Comparison of ENCODE assay signal across 13 cellular contexts in the genomic region with DNA sequence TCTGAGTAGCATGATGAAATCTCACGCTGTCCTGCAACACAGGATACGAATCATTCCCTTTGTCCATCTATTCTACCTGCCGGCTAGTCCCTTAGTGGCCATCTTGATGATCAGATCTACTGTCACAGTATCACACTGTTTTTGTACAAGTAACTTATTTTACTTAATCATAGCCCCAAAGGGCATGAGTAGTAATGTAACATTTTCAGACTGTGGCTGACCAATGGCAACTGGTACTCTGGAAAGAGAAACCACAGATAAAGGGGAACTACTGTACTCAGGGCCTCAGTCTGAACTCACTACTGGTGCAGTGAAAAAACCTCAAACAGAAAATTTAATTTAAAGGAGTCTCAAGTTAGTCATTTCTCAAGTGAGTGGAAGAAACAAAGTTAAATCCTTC.
DNase-seq lines count a peak whose midpoint lies in the region; ATAC-seq and TF ChIP-seq lines count a peak whose summit lies in the region.
"Had no signal": no experiment of that assay in that cellular context is flagged by ENCODE, and none has a peak within 500 bp of the region (broad histone marks: within the 10 kb centered on the region; RNA-seq: fewer than 3 reads in every experiment).

No MANE protein-coding gene starts in this region.

- peaks cover 20% of the 10 kb centered on the region for H3K27me3 Mint-ChIP-seq in activated T-cell treated with anti-CD3 and anti-CD28 coated beads, Interleukin-2, amount 50 U/mL, for 24 hours
- H3K27me3 Mint-ChIP-seq in activated CD8-positive, alpha-beta T cell treated with anti-CD3 and anti-CD28 coated beads, Interleukin-2, amount 10 ng/mL, durations not matched to agents 7 days and 5 days (ENCODE audit: low read depth): peaks cover 2% of the 10 kb centered on the region

- H3K36me3 ChIP-seq in left lung: no peaks in the 10 kb centered on the region
- H3K36me3 ChIP-seq: ovary had no signal

- no peak overlapping the region for H3K4me3 Mint-ChIP-seq in activated T-cell treated with anti-CD3 and anti-CD28 coated beads, Interleukin-2, amount 50 U/mL, for 24 hours
- no peak overlapping the region for H3K4me3 Mint-ChIP-seq in activated CD8-positive, alpha-beta T cell treated with anti-CD3 and anti-CD28 coated beads, Interleukin-2, amount 10 ng/mL, durations not matched to agents 7 days and 5 days
- H3K4me3 Mint-ChIP-seq: central memory CD8-positive, alpha-beta T cell had no signal

- intact Hi-C loops in left lung (cut with DNase I): no loop called here

- H3K27ac ChIP-seq in left lung: no peak overlapping the region
- H3K27ac ChIP-seq: C4-2B, ovary had no signal

- POLR2A ChIA-PET in activated CD8-positive, alpha-beta T cell treated with anti-CD3 and anti-CD28 coated beads, Interleukin-2, amount 10 ng/mL, durations not matched to agents 7 days and 5 days (lab: Charles Lee): no interaction called here

- no peaks in the 10 kb centered on the region for H3K4me1 ChIP-seq in left lung

- no peak for TF ChIP-seq CTCF in GM13976 (IDR thresholded peaks at IDR 0.05; ENCODE audit: borderline replicate concordance, control extremely low read depth, extremely low read depth, insufficient read depth, missing control alignments)
- no peak for TF ChIP-seq CTCF in left lung (IDR thresholded peaks at IDR 0.05)

- no peaks in the 10 kb centered on the region for H3K9me3 ChIP-seq in left lung
- H3K9me3 ChIP-seq: ovary had no signal

- no peaks in the 10 kb centered on the region for H3K4me1 Mint-ChIP-seq in activated T-cell treated with anti-CD3 and anti-CD28 coated beads, Interleukin-2, amount 50 U/mL, for 24 hours (ENCODE audit: low read depth)
- no peaks in the 10 kb centered on the region for H3K4me1 Mint-ChIP-seq in activated CD8-positive, alpha-beta T cell treated with anti-CD3 and anti-CD28 coated beads, Interleukin-2, amount 10 ng/mL, durations not matched to agents 7 days and 5 days (ENCODE audit: low read depth)
- H3K4me1 Mint-ChIP-seq: central memory CD8-positive, alpha-beta T cell had no signal

- H3K36me3 Mint-ChIP-seq in activated T-cell treated with anti-CD3 and anti-CD28 coated beads, Interleukin-2, amount 50 U/mL, for 24 hours (ENCODE audit: low read depth): no peaks in the 10 kb centered on the region
- no peaks in the 10 kb centered on the region for H3K36me3 Mint-ChIP-seq in activated CD8-positive, alpha-beta T cell treated with anti-CD3 and anti-CD28 coated beads, Interleukin-2, amount 10 ng/mL, durations not matched to agents 7 days and 5 days (ENCODE audit: low read depth)

- CTCF ChIA-PET in activated CD8-positive, alpha-beta T cell treated with anti-CD3 and anti-CD28 coated beads, Interleukin-2, amount 10 ng/mL, durations not matched to agents 7 days and 5 days (lab: Charles Lee): no interaction called here

- no peak overlapping the region for H3K27ac Mint-ChIP-seq in activated T-cell treated with anti-CD3 and anti-CD28 coated beads, Interleukin-2, amount 50 U/mL, for 24 hours
- H3K27ac Mint-ChIP-seq in activated CD8-positive, alpha-beta T cell treated with anti-CD3 and anti-CD28 coated beads, Interleukin-2, amount 10 ng/mL, durations not matched to agents 7 days and 5 days: no peak overlapping the region

- ATAC-seq in GM21360 (IDR thresholded peaks at IDR 0.05; ENCODE audit: unreplicated experiment) (peak; percentile 99), HG03108 (IDR thresholded peaks at IDR 0.05; ENCODE audit: unreplicated experiment) (peak; percentile 100), left lung (no peak)
- no peak for ATAC-seq in activated CD8-positive, alpha-beta T cell treated with anti-CD3 and anti-CD28 coated beads, Interleukin-2, amount 10 ng/mL, durations not matched to agents 7 days and 5 days
- ATAC-seq: HCT116 had no signal

- no peaks in the 10 kb centered on the region for H3K9me3 Mint-ChIP-seq in activated T-cell treated with anti-CD3 and anti-CD28 coated beads, Interleukin-2, amount 50 U/mL, for 24 hours
- H3K9me3 Mint-ChIP-seq in activated CD8-positive, alpha-beta T cell treated with anti-CD3 and anti-CD28 coated beads, Interleukin-2, amount 10 ng/mL, durations not matched to agents 7 days and 5 days (ENCODE audit: insufficient read depth): no peaks in the 10 kb centered on the region
- H3K9me3 Mint-ChIP-seq: central memory CD8-positive, alpha-beta T cell had no signal

- H3K27me3 ChIP-seq in left lung: no peaks in the 10 kb centered on the region
- H3K27me3 ChIP-seq: ovary had no signal

- DNase-seq in GM13976 (ENCODE audit: low spot score): peak; percentile 55
- peak; percentile 69 for DNase-seq in SKM-1 (lab: John Stamatoyannopoulos, UW; ENCODE audit: unreplicated experiment)
- no peak for DNase-seq in activated T-cell treated with anti-CD3 and anti-CD28 coated beads, Interleukin-2, amount 50 U/mL, for 24 hours
- no peak for DNase-seq in activated CD8-positive, alpha-beta T cell treated with anti-CD3 and anti-CD28 coated beads, Interleukin-2, amount 10 ng/mL, durations not matched to agents 7 days and 5 days
- DNase-seq in HuH-7.5 (ENCODE audit: low spot score): no peak
- DNase-seq in left lung: no peak
- DNase-seq: NCI-H345, ovary had no signal

- no peak overlapping the region for H3K4me3 ChIP-seq in left lung
- H3K4me3 ChIP-seq: ovary had no signal

- in situ Hi-C loops in GM13976 (cut with MboI; ENCODE audit: low sequenced_read_pairs, unreplicated experiment): no loop called here

Comparison
In these comparisons a context has a peak if more than half of its experiments do, and no peak if none do; other contexts are left out.
1. DNase-seq: peak in GM13976 (single experiment) and SKM-1 (single experiment); none in activated T-cell treated with anti-CD3 and anti-CD28 coated beads, Interleukin-2, amount 50 U/mL, for 24 hours (single experiment), activated CD8-positive, alpha-beta T cell treated with anti-CD3 and anti-CD28 coated beads, Interleukin-2, amount 10 ng/mL, durations not matched to agents 7 days and 5 days (single experiment), HuH-7.5 (single experiment) and left lung (0 of 2).
2. ATAC-seq: peak in GM21360 (single experiment) and HG03108 (single experiment); none in activated CD8-positive, alpha-beta T cell treated with anti-CD3 and anti-CD28 coated beads, Interleukin-2, amount 10 ng/mL, durations not matched to agents 7 days and 5 days (single experiment) and left lung (single experiment).